8 cellular contexts compared by ENCODE assay signal in genomic region chr11:12963789-12964536, GRCh38. TPM values are rescaled to one million over a fixed set of nuclear protein-coding genes. Genes with fewer than 3 reads are reported as not detected.
A peak's percentile ranks its signal among the peaks of the same experiment; 100 is the strongest.
DNase-seq lines count a peak whose midpoint lies in the region; ATAC-seq lines count a peak whose summit lies in the region.

No MANE protein-coding gene starts in this region.

- DNase-seq in NCI-H446 (lab: John Stamatoyannopoulos, UW) (peak; percentile 61 to 78), NCI-H446 treated with DMSO at 0.1 percent for 48 hours (lab: John Stamatoyannopoulos, UW) (no peak), NCI-H2029 treated with DMSO at 0.1 percent for 48 hours (lab: John Stamatoyannopoulos, UW) (peak; percentile 53), left lobe of liver (ENCODE audit: low spot score) (peak; percentile 63)
- DNase-seq in activated CD4-positive, CD25-positive, alpha-beta regulatory T cell treated with anti-CD3 and anti-CD28 coated beads, Interleukin-2, amount 50 U/mL, for 16 hours (ENCODE audit: low read depth, low spot score): peak; percentile 21
- peak; percentile 32 for DNase-seq in central memory CD4-positive, alpha-beta T cell
- peak; percentile 43 to 55 for DNase-seq in stimulated activated CD4-positive, alpha-beta T cell treated with anti-CD3 and anti-CD28 coated beads, Interleukin-4, amount 100 ng/mL, for 4 hours

- peak; percentile 80 for ATAC-seq in HG02759 (IDR thresholded peaks at IDR 0.05; ENCODE audit: unreplicated experiment)
- ATAC-seq in left lobe of liver: peak; percentile 97

RNA-seq across cellular contexts. Expression of gene RASSF10, which starts 45.2 kb away (rescaled TPM):
- not detected for total RNA-seq in left lobe of liver
